ENCODE assay signal across 26 cellular contexts in genomic region chr3:114466251-114466650, GRCh38.
"Had no signal": no experiment of that assay in that cellular context is flagged by ENCODE, and none has a peak within 500 bp of the region (broad histone marks: within the 10 kb centered on the region; RNA-seq: fewer than 3 reads in every experiment).

No MANE protein-coding gene starts in this region.

- DNase-seq: activated B cell treated with CpG ODN at 0.5 μM for 24 hours; activated CD4-positive, alpha-beta memory T cell treated with anti-CD3 and anti-CD28 coated beads for 36 hours; activated CD4-positive, alpha-beta T cell treated with anti-CD3 and anti-CD28 coated beads for 4 hours; activated CD4-positive, alpha-beta T cell treated with anti-CD3 and anti-CD28 coated beads, Interleukin-2, amount 10 ng/mL, durations not matched to agents 24 days and 14 days; activated CD4-positive, alpha-beta T cell treated with anti-CD3 and anti-CD28 coated beads, Interleukin-2, amount 50 U/mL, for 1 hour; activated CD4-positive, alpha-beta T cell treated with anti-CD3 and anti-CD28 coated beads, Interleukin-2, amount 50 U/mL, for 4 hours; activated CD4-positive, CD25-positive, alpha-beta regulatory T cell treated with anti-CD3 and anti-CD28 coated beads, Interleukin-2, amount 50 U/mL, for 72 hours; activated CD8-positive, alpha-beta memory T cell treated with anti-CD3 and anti-CD28 coated beads, Interleukin-2, amount 50 U/mL, for 4 hours; activated CD8-positive, alpha-beta T cell treated with anti-CD3 and anti-CD28 coated beads for 36 hours; activated effector memory CD4-positive, alpha-beta T cell treated with Interleukin-2 at 50 U/mL for 16 hours; activated gamma-delta T cell; activated naive CD4-positive, alpha-beta T cell treated with anti-CD3 and anti-CD28 coated beads, Interleukin-2, amount 10 ng/mL, durations not matched to agents 7 days and 5 days; activated naive CD4-positive, alpha-beta T cell treated with Interleukin-2 at 50 U/mL for 16 hours; activated naive CD8-positive, alpha-beta T cell treated with anti-CD3 and anti-CD28 coated beads, Interleukin-2, amount 10 ng/mL, durations not matched to agents 7 days and 5 days; activated naive CD8-positive, alpha-beta T cell treated with anti-CD3 and anti-CD28 coated beads, Interleukin-2, amount 50 U/mL, for 24 hours; activated T-cell treated with anti-CD3 and anti-CD28 coated beads for 4 hours; activated T-cell treated with anti-CD3 and anti-CD28 coated beads, Interleukin-2, amount 50 U/mL, for 1 hour; activated T-cell treated with anti-CD3 and anti-CD28 coated beads, Interleukin-2, amount 50 U/mL, for 4 hours; activated T-cell treated with anti-CD3 and anti-CD28 coated beads, Interleukin-2, amount 50 U/mL, for 72 hours; amygdala; anterior cingulate cortex; central memory CD4-positive, alpha-beta T cell; T-cell; T-helper 17 cell had no signal

- H3K4me3 ChIP-seq: ascending aorta had no signal

- H3K27me3 ChIP-seq: ascending aorta had no signal

- ATAC-seq: activated CD8-positive, alpha-beta T cell treated with anti-CD3 and anti-CD28 coated beads for 36 hours; activated naive CD8-positive, alpha-beta T cell treated with anti-CD3 and anti-CD28 coated beads, Interleukin-2, amount 50 U/mL, for 24 hours; activated T-cell treated with anti-CD3 and anti-CD28 coated beads, Interleukin-2, amount 50 U/mL, for 4 hours; activated T-cell treated with anti-CD3 and anti-CD28 coated beads, Interleukin-2, amount 50 U/mL, for 72 hours; T-cell; T-helper 17 cell had no signal

- H3K9me3 ChIP-seq: ascending aorta had no signal

- H3K36me3 ChIP-seq: ascending aorta had no signal

- H3K27ac ChIP-seq: ascending aorta, VCaP had no signal
